ENCODE assay signal across 9 cellular contexts in the genomic region with DNA sequence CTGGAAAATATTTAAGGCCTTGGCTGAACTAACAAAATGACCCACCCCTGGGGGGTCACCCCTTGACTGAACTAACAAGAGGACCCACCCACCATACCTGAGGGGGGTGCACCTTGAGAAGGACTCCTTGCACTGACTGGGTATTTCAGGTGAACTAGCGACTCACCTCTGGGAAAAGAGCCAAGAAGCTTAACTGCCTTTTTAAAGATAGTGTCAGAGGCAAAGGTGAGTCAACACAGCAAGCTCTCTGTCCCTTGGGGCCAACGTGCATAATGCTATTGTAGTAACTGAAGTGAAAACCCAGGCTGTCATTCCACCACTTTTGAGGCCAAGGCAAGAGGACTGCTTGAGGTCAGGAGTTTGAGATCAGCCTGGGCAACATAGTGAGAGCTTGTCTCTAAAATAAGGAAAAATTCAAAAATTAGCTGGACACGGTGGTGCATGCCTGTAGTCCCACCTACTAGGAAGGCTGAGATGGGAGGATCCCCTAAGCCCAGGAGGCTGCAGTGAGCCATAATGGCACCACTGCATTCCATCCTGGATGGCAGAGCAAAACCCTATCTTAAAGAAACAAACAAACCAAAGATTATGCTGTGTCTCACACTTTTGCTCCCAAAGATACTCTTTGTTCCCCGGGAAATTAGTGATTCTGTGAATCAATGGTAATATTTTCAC. TPM values are rescaled to one million over a fixed set of nuclear protein-coding genes. Genes with fewer than 3 reads are reported as not detected.
DNase-seq lines count a peak whose midpoint lies in the region; ATAC-seq and TF ChIP-seq lines count a peak whose summit lies in the region.
"Had no signal": no experiment of that assay in that cellular context is flagged by ENCODE, and none has a peak within 500 bp of the region (broad histone marks: within the 10 kb centered on the region; RNA-seq: fewer than 3 reads in every experiment).

No MANE protein-coding gene starts in this region.

- ATAC-seq in Right ventricle myocardium inferior (no peak), GM21447 (IDR thresholded peaks at IDR 0.05; ENCODE audit: unreplicated experiment) (no peak)

- H3K4me3 ChIP-seq in fibroblast of pulmonary artery (replicated peaks; ENCODE audit: low read depth, low read length): no peak overlapping the region

- intact Hi-C loops in Right ventricle myocardium inferior (cut with DNase I): no loop called here

- no peak for TF ChIP-seq CTCF in fibroblast of pulmonary artery (IDR thresholded peaks at IDR 0.05; ENCODE audit: low read length, missing control alignments)

- DNase-seq in activated naive CD4-positive, alpha-beta T cell treated with anti-CD3 and anti-CD28 coated beads, Interleukin-2, amount 50 U/mL, for 16 hours: peak; percentile 16
- DNase-seq in activated naive CD4-positive, alpha-beta T cell (lab: John Stamatoyannopoulos, UW): no peak
- peak; percentile 96 for DNase-seq in NCI-H69 (lab: John Stamatoyannopoulos, UW)
- DNase-seq in fibroblast of pulmonary artery (ENCODE audit: low read depth): peak; percentile 39
- DNase-seq in ureter (ENCODE audit: low spot score): peak; percentile 68
- DNase-seq in Right ventricle myocardium inferior (ENCODE audit: missing footprints): no peak
- DNase-seq in midbrain (lab: John Stamatoyannopoulos, UW): no peak
- DNase-seq: NCI-H524 treated with DMSO at 0.1 percent for 48 hours had no signal

RNA-seq across cellular contexts. Expression of a gene that starts 36.4 kb away (rescaled TPM):
- total RNA-seq in ureter (36.8 TPM), Right ventricle myocardium inferior (18.2 TPM)

Comparison
In these comparisons a context has a peak if more than half of its experiments do, and no peak if none do; other contexts are left out.
1. DNase-seq: peak in activated naive CD4-positive, alpha-beta T cell treated with anti-CD3 and anti-CD28 coated beads, Interleukin-2, amount 50 U/mL, for 16 hours (single experiment), NCI-H69 (single experiment), fibroblast of pulmonary artery (single experiment) and ureter (single experiment); none in activated naive CD4-positive, alpha-beta T cell (0 of 4), Right ventricle myocardium inferior (single experiment) and midbrain (single experiment).